In the genomic region with DNA sequence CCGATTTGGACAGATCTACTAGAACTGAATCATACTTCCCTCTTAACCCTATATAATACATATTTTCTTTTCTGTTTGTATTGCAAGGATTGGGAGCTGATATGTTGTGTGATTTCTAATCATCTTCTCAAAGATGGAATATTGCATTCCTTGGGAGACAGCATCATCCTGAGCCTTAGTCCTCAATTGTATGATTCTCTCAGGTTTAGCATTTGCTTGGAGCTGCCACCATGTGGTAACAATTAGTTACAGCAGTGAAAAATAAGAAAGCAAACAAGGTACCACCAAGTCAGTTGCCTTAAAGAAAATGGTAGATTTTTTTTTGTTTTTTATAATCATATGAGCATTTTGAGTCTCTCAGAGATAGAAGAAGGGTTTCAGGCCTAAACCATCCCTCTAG, we compare ENCODE assay signal across 10 cellular contexts. TPM values are rescaled to one million over a fixed set of nuclear protein-coding genes. Genes with fewer than 3 reads are reported as not detected.
DNase-seq lines count a peak whose midpoint lies in the region; ATAC-seq, FAIRE-seq and TF ChIP-seq lines count a peak whose summit lies in the region.
"Had no signal": no experiment of that assay in that cellular context is flagged by ENCODE, and none has a peak within 500 bp of the region (broad histone marks: within the 10 kb centered on the region; RNA-seq: fewer than 3 reads in every experiment).

No MANE protein-coding gene starts in this region.

- intact Hi-C loops in prostate gland (cut with DNase I) = no loop called here

- TF ChIP-seq CTCF in bronchial epithelial cell (IDR thresholded peaks at IDR 0.05; ENCODE audit: insufficient read depth, low read length, severe bottlenecking) = peak; percentile 36
- TF ChIP-seq CTCF in neural cell (IDR thresholded peaks at IDR 0.05; ENCODE audit: poor library complexity, severe bottlenecking) = peak; percentile 61
- peak in 2 of 4 experiments; percentile 10 to 27 for TF ChIP-seq CTCF in prostate gland (IDR thresholded peaks at IDR 0.05)

- no peak overlapping the region for H3K9ac ChIP-seq in neural cell (ENCODE audit: low read length)

- no peak overlapping the region for H3K27ac ChIP-seq in neural cell (ENCODE audit: low read length)
- H3K27ac ChIP-seq in prostate gland = no peak overlapping the region
- H3K27ac ChIP-seq: epithelial cell of prostate had no signal

- H2AFZ ChIP-seq in neural cell (ENCODE audit: low read depth, low read length) = no peak overlapping the region

- no peaks in the 10 kb centered on the region for H4K20me1 ChIP-seq in neural cell (ENCODE audit: insufficient read depth)

- no peaks in the 10 kb centered on the region for H3K4me1 ChIP-seq in prostate gland (replicated peaks)

- no peak for FAIRE-seq in bronchial epithelial cell (lab: Jason Lieb, UNC)

- no peak for TF ChIP-seq POLR2A in prostate gland (IDR thresholded peaks at IDR 0.05)

- TF ChIP-seq RAD21 in neural cell (conservative IDR thresholded peaks at IDR 0.05) = peak; percentile 50

- H3K4me3 ChIP-seq in bronchial epithelial cell (ENCODE audit: low read depth, low read length) = no peak overlapping the region
- H3K4me3 ChIP-seq in neural cell (ENCODE audit: low read length) = no peak overlapping the region
- no peak overlapping the region for H3K4me3 ChIP-seq in prostate gland

- H3K4me2 ChIP-seq in neural cell (ENCODE audit: low read length) = no peak overlapping the region

- TF ChIP-seq EP300 in neural cell (conservative IDR thresholded peaks at IDR 0.05; ENCODE audit: poor library complexity, severe bottlenecking) = no peak

- H3K9me3 ChIP-seq in neural cell (ENCODE audit: low read length) (no peaks in the 10 kb centered on the region), prostate gland (no peaks in the 10 kb centered on the region)

- no peak overlapping the region for H3K4me3 Mint-ChIP-seq in activated T-cell treated with anti-CD3 and anti-CD28 coated beads, Interleukin-2, amount 50 U/mL, for 24 hours

- no peaks in the 10 kb centered on the region for H3K9me2 ChIP-seq in neural cell (ENCODE audit: insufficient read depth, low read length)

- peaks cover 97% of the 10 kb centered on the region for H3K36me3 Mint-ChIP-seq in activated T-cell treated with anti-CD3 and anti-CD28 coated beads, Interleukin-2, amount 50 U/mL, for 24 hours (ENCODE audit: low read depth)

- ATAC-seq in GM19395 (IDR thresholded peaks at IDR 0.05; ENCODE audit: unreplicated experiment) = no peak

- H3K27me3 ChIP-seq in bronchial epithelial cell (ENCODE audit: control insufficient read depth, insufficient read depth, low read length) (no peaks in the 10 kb centered on the region), neural cell (ENCODE audit: insufficient read depth, low read depth, low read length) (no peaks in the 10 kb centered on the region), prostate gland (replicated peaks; ENCODE audit: insufficient read depth) (no peaks in the 10 kb centered on the region)

- no peaks in the 10 kb centered on the region for H3K27me3 Mint-ChIP-seq in activated T-cell treated with anti-CD3 and anti-CD28 coated beads, Interleukin-2, amount 50 U/mL, for 24 hours

- 89% methylated on average over 1 of the region's 1 CpG for WGBS in prostate gland

- DNase-seq in ELR (ENCODE audit: low read depth) (peak; percentile 45), LHCN-M2 (ENCODE audit: low read depth) (peak; percentile 27), bronchial epithelial cell (ENCODE audit: low read depth) (peak; percentile 27), NCI-H1092 (lab: John Stamatoyannopoulos, UW) (no peak), prostate gland (ENCODE audit: low spot score) (no peak)
- no peak for DNase-seq in activated T-cell treated with anti-CD3 and anti-CD28 coated beads, Interleukin-2, amount 50 U/mL, for 24 hours
- DNase-seq: NK-92 treated with Interleukin-12 subunit alpha and Interleukin-12 subunit beta, amount 100 ng/mL, for 24 hours had no signal

- H3F3A ChIP-seq in neural cell (ENCODE audit: insufficient read depth, low read length, poor library complexity, severe bottlenecking) = no peaks in the 10 kb centered on the region

- H3K27ac Mint-ChIP-seq in activated T-cell treated with anti-CD3 and anti-CD28 coated beads, Interleukin-2, amount 50 U/mL, for 24 hours = no peak overlapping the region

- peaks cover 27% of the 10 kb centered on the region for H3K36me3 ChIP-seq in bronchial epithelial cell (ENCODE audit: control insufficient read depth, insufficient read depth, low read length)
- H3K36me3 ChIP-seq in neural cell (ENCODE audit: insufficient read depth, low read length) = peaks cover 13% of the 10 kb centered on the region
- H3K36me3 ChIP-seq in prostate gland = peaks cover 0 to 15% of the 10 kb centered on the region in 2 donors

- H3K9me3 Mint-ChIP-seq in activated T-cell treated with anti-CD3 and anti-CD28 coated beads, Interleukin-2, amount 50 U/mL, for 24 hours = no peaks in the 10 kb centered on the region

- no peaks in the 10 kb centered on the region for H3K79me2 ChIP-seq in neural cell (replicated peaks; ENCODE audit: insufficient read depth, low read length)

- H3K4me1 Mint-ChIP-seq in activated T-cell treated with anti-CD3 and anti-CD28 coated beads, Interleukin-2, amount 50 U/mL, for 24 hours (ENCODE audit: low read depth) = peaks cover 9% of the 10 kb centered on the region

TF ChIP-seq in neural cell, 6 proteins besides CTCF, POLR2A, EP300 and RAD21:
- TF ChIP-seq POLR2AphosphoS5 (IDR thresholded peaks at IDR 0.05) = no peak
- TF ChIP-seq, protein P1, sequence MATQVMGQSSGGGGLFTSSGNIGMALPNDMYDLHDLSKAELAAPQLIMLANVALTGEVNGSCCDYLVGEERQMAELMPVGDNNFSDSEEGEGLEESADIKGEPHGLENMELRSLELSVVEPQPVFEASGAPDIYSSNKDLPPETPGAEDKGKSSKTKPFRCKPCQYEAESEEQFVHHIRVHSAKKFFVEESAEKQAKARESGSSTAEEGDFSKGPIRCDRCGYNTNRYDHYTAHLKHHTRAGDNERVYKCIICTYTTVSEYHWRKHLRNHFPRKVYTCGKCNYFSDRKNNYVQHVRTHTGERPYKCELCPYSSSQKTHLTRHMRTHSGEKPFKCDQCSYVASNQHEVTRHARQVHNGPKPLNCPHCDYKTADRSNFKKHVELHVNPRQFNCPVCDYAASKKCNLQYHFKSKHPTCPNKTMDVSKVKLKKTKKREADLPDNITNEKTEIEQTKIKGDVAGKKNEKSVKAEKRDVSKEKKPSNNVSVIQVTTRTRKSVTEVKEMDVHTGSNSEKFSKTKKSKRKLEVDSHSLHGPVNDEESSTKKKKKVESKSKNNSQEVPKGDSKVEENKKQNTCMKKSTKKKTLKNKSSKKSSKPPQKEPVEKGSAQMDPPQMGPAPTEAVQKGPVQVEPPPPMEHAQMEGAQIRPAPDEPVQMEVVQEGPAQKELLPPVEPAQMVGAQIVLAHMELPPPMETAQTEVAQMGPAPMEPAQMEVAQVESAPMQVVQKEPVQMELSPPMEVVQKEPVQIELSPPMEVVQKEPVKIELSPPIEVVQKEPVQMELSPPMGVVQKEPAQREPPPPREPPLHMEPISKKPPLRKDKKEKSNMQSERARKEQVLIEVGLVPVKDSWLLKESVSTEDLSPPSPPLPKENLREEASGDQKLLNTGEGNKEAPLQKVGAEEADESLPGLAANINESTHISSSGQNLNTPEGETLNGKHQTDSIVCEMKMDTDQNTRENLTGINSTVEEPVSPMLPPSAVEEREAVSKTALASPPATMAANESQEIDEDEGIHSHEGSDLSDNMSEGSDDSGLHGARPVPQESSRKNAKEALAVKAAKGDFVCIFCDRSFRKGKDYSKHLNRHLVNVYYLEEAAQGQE (IDR thresholded peaks at IDR 0.05; ENCODE audit: borderline replicate concordance) = no peak
- TF ChIP-seq EZH2 (IDR thresholded peaks at IDR 0.05; ENCODE audit: borderline replicate concordance, insufficient read depth, low read length, poor library complexity, severe bottlenecking) = no peak
- TF ChIP-seq SMC3 (conservative IDR thresholded peaks at IDR 0.05; ENCODE audit: poor library complexity) = peak; percentile 61

RNA-seq across cellular contexts. Expression of gene SNX19, which starts 11.9 kb away (rescaled TPM):
- total RNA-seq in LHCN-M2 (2014; rRNA removed) = 98.4 and 126 TPM in 2 replicates
- 34.3 TPM for polyA plus RNA-seq in LHCN-M2 (2012)
- 34.8 and 50.7 TPM in 2 replicates for total RNA-seq in bronchial epithelial cell
- 20.8 and 23.6 TPM in 2 replicates for polyA plus RNA-seq in neural cell
- 71.6 and 85.0 TPM in 2 replicates for polyA minus RNA-seq in neural cell
- total RNA-seq in prostate gland = 100 to 1,000 TPM in 1 of 2 donors, 10 to 100 TPM in 1; 87.7 to 115 TPM

Comparison
In these comparisons a context has a peak if more than half of its experiments do, and no peak if none do; other contexts are left out.
1. DNase-seq: peak in ELR (single experiment), LHCN-M2 (single experiment) and bronchial epithelial cell (single experiment); none in NCI-H1092 (single experiment), activated T-cell treated with anti-CD3 and anti-CD28 coated beads, Interleukin-2, amount 50 U/mL, for 24 hours (single experiment) and prostate gland (single experiment).